In the genomic region with DNA sequence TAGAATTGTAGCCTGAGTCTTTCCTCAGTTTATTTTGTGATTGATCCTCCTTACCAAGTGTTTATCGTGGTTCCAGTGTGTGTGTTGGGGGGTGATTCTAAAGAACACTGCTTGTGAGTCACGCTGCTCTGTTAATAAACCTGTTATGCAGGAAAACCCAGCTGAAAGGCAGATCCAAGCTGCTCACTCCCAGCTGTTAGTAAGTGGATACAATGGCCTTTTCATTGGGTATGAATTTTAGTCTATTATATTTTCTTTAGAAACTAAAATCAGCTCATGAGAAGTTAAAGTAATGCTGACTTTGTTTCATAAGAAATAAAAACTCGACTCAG, we compare ENCODE assay signal across 8 cellular contexts. TPM values are rescaled to one million over a fixed set of nuclear protein-coding genes. Genes with fewer than 3 reads are reported as not detected.
DNase-seq lines count a peak whose midpoint lies in the region; ATAC-seq and TF ChIP-seq lines count a peak whose summit lies in the region.

No MANE protein-coding gene starts in this region.

- H3K9me3 ChIP-seq in tibial nerve: no peaks in the 10 kb centered on the region
- no peaks in the 10 kb centered on the region for H3K9me3 ChIP-seq in naive thymus-derived CD4-positive, alpha-beta T cell (ENCODE audit: control insufficient read depth in 2 of 3, low read length in 3 of 3)

- 18 to 26% methylated on average over 3 of the region's 3 CpGs for WGBS in tibial nerve, 2 donors

- TF ChIP-seq CTCF in WTC11 (IDR thresholded peaks at IDR 0.05): no peak
- no peak for TF ChIP-seq CTCF in tibial nerve (IDR thresholded peaks at IDR 0.05)

- no peaks in the 10 kb centered on the region for H3K27me3 Mint-ChIP-seq in WTC11 (ENCODE audit: low read depth)
- H3K27me3 Mint-ChIP-seq in naive thymus-derived CD4-positive, alpha-beta T cell: no peaks in the 10 kb centered on the region

- CTCF ChIA-PET in WTC11 (lab: Charles Lee): interaction anchor here (0.6 to 2.2 kb wide), 7 partner anchors 12 to 97 kb away, joined by 3 to 9 read pairs (median 4); a partner anchor contains a TSS
- CTCF ChIA-PET in naive thymus-derived CD4-positive, alpha-beta T cell (lab: Charles Lee): no interaction called here

- no peak overlapping the region for H3K4me3 Mint-ChIP-seq in WTC11
- no peak overlapping the region for H3K4me3 Mint-ChIP-seq in naive thymus-derived CD4-positive, alpha-beta T cell

- H3K27me3 ChIP-seq in tibial nerve: no peaks in the 10 kb centered on the region
- H3K27me3 ChIP-seq in naive thymus-derived CD4-positive, alpha-beta T cell (ENCODE audit: control insufficient read depth in 2 of 2, insufficient read depth in 2 of 2, low read length in 2 of 2): no peaks in the 10 kb centered on the region

- H3K4me1 Mint-ChIP-seq in WTC11: peaks cover 28% of the 10 kb centered on the region
- H3K4me1 Mint-ChIP-seq in naive thymus-derived CD4-positive, alpha-beta T cell: peaks cover 0 to 24% (median 0%) of the 10 kb centered on the region in 7 donors

- no peak for TF ChIP-seq POLR2A in tibial nerve (IDR thresholded peaks at IDR 0.05)

- no peak for TF ChIP-seq EP300 in tibial nerve (IDR thresholded peaks at IDR 0.05)

- H3K27ac ChIP-seq in tibial nerve: peak overlapping the region in 3 of 4 donors; percentile 60 to 80 (median 79)
- H3K27ac ChIP-seq in naive thymus-derived CD4-positive, alpha-beta T cell (ENCODE audit: low read depth, low read length): no peak overlapping the region

- no peaks in the 10 kb centered on the region for H3K36me3 Mint-ChIP-seq in WTC11
- H3K36me3 Mint-ChIP-seq in naive thymus-derived CD4-positive, alpha-beta T cell: no peaks in the 10 kb centered on the region

- no peaks in the 10 kb centered on the region for H3K9me3 Mint-ChIP-seq in WTC11
- H3K9me3 Mint-ChIP-seq in naive thymus-derived CD4-positive, alpha-beta T cell: no peaks in the 10 kb centered on the region

- intact Hi-C loops in naive thymus-derived CD4-positive, alpha-beta T cell (cut with micrococcal nuclease): loop anchor here in 1 of 2 donors (1.0 kb wide), 1 partner anchor 12 kb away; no protein-coding TSS in a partner anchor

- H3K4me3 ChIP-seq in tibial nerve: no peak overlapping the region
- no peak overlapping the region for H3K4me3 ChIP-seq in naive thymus-derived CD4-positive, alpha-beta T cell (ENCODE audit: low read length)

- no peaks in the 10 kb centered on the region for H3K36me3 ChIP-seq in tibial nerve
- no peaks in the 10 kb centered on the region for H3K36me3 ChIP-seq in naive thymus-derived CD4-positive, alpha-beta T cell (ENCODE audit: control insufficient read depth in 2 of 3, insufficient read depth in 3 of 3, low read length in 3 of 3)

- peaks cover 0 to 34% (median 14%) of the 10 kb centered on the region in 4 donors for H3K4me1 ChIP-seq in tibial nerve
- H3K4me1 ChIP-seq in naive thymus-derived CD4-positive, alpha-beta T cell (ENCODE audit: control insufficient read depth in 2 of 2, insufficient read depth in 2 of 2, low read length in 2 of 2): no peaks in the 10 kb centered on the region

- H3K27ac Mint-ChIP-seq in WTC11: peak overlapping the region; percentile 53
- no peak overlapping the region for H3K27ac Mint-ChIP-seq in naive thymus-derived CD4-positive, alpha-beta T cell

- ATAC-seq in WTC11 (no peak), HG02588 (IDR thresholded peaks at IDR 0.05; ENCODE audit: unreplicated experiment) (no peak)
- ATAC-seq in naive thymus-derived CD4-positive, alpha-beta T cell: no peak

- DNase-seq in NCI-H526 (lab: John Stamatoyannopoulos, UW) (peak; percentile 16 to 40), NCI-H526 treated with DMSO at 0.1 percent for 48 hours (lab: John Stamatoyannopoulos, UW) (no peak), WTC11 (ENCODE audit: low spot score) (no peak), iPS-NIHi7 (ENCODE audit: extremely low spot score) (peak; percentile 21), tibial nerve (ENCODE audit: low spot score in 2 of 2) (no peak), KG1 (lab: John Stamatoyannopoulos, UW) (no peak)
- DNase-seq in naive thymus-derived CD4-positive, alpha-beta T cell: no peak

- POLR2A ChIA-PET in WTC11 (lab: Charles Lee): interaction anchor here (3.3 kb wide), 1 partner anchor 13 kb away, joined by 23 read pairs; a partner anchor contains a TSS
- POLR2A ChIA-PET in naive thymus-derived CD4-positive, alpha-beta T cell (lab: Charles Lee): interaction anchor here (0.7 kb wide), 1 partner anchor 20 kb away, joined by 5 read pairs; no protein-coding TSS in a partner anchor

TF ChIP-seq in WTC11, 78 proteins besides CTCF, POLR2A, EP300 and RAD21:
- TF ChIP-seq, protein P1, sequence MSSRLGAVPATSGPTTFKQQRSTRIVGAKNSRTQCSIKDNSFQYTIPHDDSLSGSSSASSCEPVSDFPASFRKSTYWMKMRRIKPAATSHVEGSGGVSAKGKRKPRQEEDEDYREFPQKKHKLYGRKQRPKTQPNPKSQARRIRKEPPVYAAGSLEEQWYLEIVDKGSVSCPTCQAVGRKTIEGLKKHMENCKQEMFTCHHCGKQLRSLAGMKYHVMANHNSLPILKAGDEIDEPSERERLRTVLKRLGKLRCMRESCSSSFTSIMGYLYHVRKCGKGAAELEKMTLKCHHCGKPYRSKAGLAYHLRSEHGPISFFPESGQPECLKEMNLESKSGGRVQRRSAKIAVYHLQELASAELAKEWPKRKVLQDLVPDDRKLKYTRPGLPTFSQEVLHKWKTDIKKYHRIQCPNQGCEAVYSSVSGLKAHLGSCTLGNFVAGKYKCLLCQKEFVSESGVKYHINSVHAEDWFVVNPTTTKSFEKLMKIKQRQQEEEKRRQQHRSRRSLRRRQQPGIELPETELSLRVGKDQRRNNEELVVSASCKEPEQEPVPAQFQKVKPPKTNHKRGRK (CRISPR knock-in tag; IDR thresholded peaks at IDR 0.05; ENCODE audit: borderline replicate concordance): no peak
- no peak for TF ChIP-seq CREB1 (CRISPR knock-in tag; IDR thresholded peaks at IDR 0.05)
- TF ChIP-seq TEAD1 (CRISPR knock-in tag; IDR thresholded peaks at IDR 0.05): no peak
- TF ChIP-seq, protein P2, sequence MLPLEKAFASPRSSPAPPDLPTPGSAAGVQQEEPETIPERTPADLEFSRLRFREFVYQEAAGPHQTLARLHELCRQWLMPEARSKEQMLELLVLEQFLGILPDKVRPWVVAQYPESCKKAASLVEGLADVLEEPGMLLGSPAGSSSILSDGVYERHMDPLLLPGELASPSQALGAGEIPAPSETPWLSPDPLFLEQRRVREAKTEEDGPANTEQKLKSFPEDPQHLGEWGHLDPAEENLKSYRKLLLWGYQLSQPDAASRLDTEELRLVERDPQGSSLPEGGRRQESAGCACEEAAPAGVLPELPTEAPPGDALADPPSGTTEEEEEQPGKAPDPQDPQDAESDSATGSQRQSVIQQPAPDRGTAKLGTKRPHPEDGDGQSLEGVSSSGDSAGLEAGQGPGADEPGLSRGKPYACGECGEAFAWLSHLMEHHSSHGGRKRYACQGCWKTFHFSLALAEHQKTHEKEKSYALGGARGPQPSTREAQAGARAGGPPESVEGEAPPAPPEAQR (CRISPR knock-in tag; IDR thresholded peaks at IDR 0.05): no peak
- TF ChIP-seq, protein P3, sequence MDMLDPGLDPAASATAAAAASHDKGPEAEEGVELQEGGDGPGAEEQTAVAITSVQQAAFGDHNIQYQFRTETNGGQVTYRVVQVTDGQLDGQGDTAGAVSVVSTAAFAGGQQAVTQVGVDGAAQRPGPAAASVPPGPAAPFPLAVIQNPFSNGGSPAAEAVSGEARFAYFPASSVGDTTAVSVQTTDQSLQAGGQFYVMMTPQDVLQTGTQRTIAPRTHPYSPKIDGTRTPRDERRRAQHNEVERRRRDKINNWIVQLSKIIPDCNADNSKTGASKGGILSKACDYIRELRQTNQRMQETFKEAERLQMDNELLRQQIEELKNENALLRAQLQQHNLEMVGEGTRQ (CRISPR knock-in tag; IDR thresholded peaks at IDR 0.05): no peak
- TF ChIP-seq ZNF317 (CRISPR knock-in tag; IDR thresholded peaks at IDR 0.05; ENCODE audit: borderline replicate concordance, low read depth): no peak
- TF ChIP-seq PRRX2 (CRISPR knock-in tag; IDR thresholded peaks at IDR 0.05): no peak
- TF ChIP-seq KAT7 (CRISPR knock-in tag; IDR thresholded peaks at IDR 0.05; ENCODE audit: borderline replicate concordance): no peak
- TF ChIP-seq TCF7 (CRISPR knock-in tag; IDR thresholded peaks at IDR 0.05; ENCODE audit: low read depth): no peak
- TF ChIP-seq, protein P4, sequence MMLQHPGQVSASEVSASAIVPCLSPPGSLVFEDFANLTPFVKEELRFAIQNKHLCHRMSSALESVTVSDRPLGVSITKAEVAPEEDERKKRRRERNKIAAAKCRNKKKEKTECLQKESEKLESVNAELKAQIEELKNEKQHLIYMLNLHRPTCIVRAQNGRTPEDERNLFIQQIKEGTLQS (CRISPR knock-in tag; conservative IDR thresholded peaks at IDR 0.05): no peak
- TF ChIP-seq, protein P5, sequence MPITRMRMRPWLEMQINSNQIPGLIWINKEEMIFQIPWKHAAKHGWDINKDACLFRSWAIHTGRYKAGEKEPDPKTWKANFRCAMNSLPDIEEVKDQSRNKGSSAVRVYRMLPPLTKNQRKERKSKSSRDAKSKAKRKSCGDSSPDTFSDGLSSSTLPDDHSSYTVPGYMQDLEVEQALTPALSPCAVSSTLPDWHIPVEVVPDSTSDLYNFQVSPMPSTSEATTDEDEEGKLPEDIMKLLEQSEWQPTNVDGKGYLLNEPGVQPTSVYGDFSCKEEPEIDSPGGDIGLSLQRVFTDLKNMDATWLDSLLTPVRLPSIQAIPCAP (CRISPR knock-in tag; IDR thresholded peaks at IDR 0.05): no peak
- TF ChIP-seq FOXP1 (CRISPR knock-in tag; IDR thresholded peaks at IDR 0.05; ENCODE audit: borderline replicate concordance): no peak

RNA-seq across cellular contexts. Expression of a gene that starts 12.2 kb away (rescaled TPM):
- total RNA-seq in WTC11 (2021) (145 to 153 TPM (median 149 TPM) in 3 replicates), tibial nerve (100 to 1,000 TPM; 166 to 322 (median 242) TPM)
- 10 to 100 TPM; 28.7 to 63.6 (median 33.9) TPM for total RNA-seq in naive thymus-derived CD4-positive, alpha-beta T cell
- 100 to 1,000 TPM in 1 of 2 donors, 10 to 100 TPM in 1; 80.7 to 113 TPM for polyA plus RNA-seq in naive thymus-derived CD4-positive, alpha-beta T cell

RNA-seq across cellular contexts. Expression of a gene that starts 26.5 kb away (rescaled TPM):
- 1.9 to 3.0 TPM (median 2.7 TPM) in 3 replicates for total RNA-seq in WTC11 (2021)
- total RNA-seq in tibial nerve: 1 to 10 TPM in 1 of 4 donors, under 1 TPM in 2, not detected in 1; 0.39 to 5.9 (median 0.63) TPM
- total RNA-seq in naive thymus-derived CD4-positive, alpha-beta T cell: 1 to 10 TPM in 1 of 5 experiments, under 1 TPM in 1, not detected in 3; 0.42 to 3.4 TPM
- not detected for polyA plus RNA-seq in naive thymus-derived CD4-positive, alpha-beta T cell

Comparison
In these comparisons a context has a peak if more than half of its experiments do, and no peak if none do; other contexts are left out.
1. DNase-seq: peak in NCI-H526 (2 of 2) and iPS-NIHi7 (single experiment); none in NCI-H526 treated with DMSO at 0.1 percent for 48 hours (single experiment), WTC11 (single experiment), tibial nerve (0 of 2), KG1 (single experiment) and naive thymus-derived CD4-positive, alpha-beta T cell (0 of 9).